13 cellular contexts compared by ENCODE assay signal in genomic region chr4:180641495-180641894, GRCh38.
"Had no signal": no experiment of that assay in that cellular context is flagged by ENCODE, and none has a peak within 500 bp of the region (broad histone marks: within the 10 kb centered on the region; RNA-seq: fewer than 3 reads in every experiment).

No MANE protein-coding gene starts in this region.

- H3K4me3 Mint-ChIP-seq: activated CD4-positive, alpha-beta memory T cell treated with anti-CD3 and anti-CD28 coated beads, Interleukin-2, amount 10 ng/mL, durations not matched to agents 7 days and 5 days; activated naive CD4-positive, alpha-beta T cell treated with anti-CD3 and anti-CD28 coated beads, Interleukin-2, amount 50 U/mL, for 24 hours; activated T-cell treated with anti-CD3 and anti-CD28 coated beads, Interleukin-2, amount 50 U/mL, for 24 hours; naive B cell; neural progenitor cell had no signal

- H3K4me1 Mint-ChIP-seq: activated CD4-positive, alpha-beta memory T cell treated with anti-CD3 and anti-CD28 coated beads, Interleukin-2, amount 10 ng/mL, durations not matched to agents 7 days and 5 days; activated naive CD4-positive, alpha-beta T cell treated with anti-CD3 and anti-CD28 coated beads, Interleukin-2, amount 50 U/mL, for 24 hours; naive B cell had no signal

- H3K9me3 Mint-ChIP-seq: activated CD4-positive, alpha-beta memory T cell treated with anti-CD3 and anti-CD28 coated beads, Interleukin-2, amount 10 ng/mL, durations not matched to agents 7 days and 5 days; activated naive CD4-positive, alpha-beta T cell treated with anti-CD3 and anti-CD28 coated beads, Interleukin-2, amount 50 U/mL, for 24 hours; activated T-cell treated with anti-CD3 and anti-CD28 coated beads, Interleukin-2, amount 50 U/mL, for 24 hours; neural progenitor cell had no signal

- DNase-seq: activated CD4-positive, alpha-beta memory T cell treated with anti-CD3 and anti-CD28 coated beads, Interleukin-2, amount 10 ng/mL, durations not matched to agents 7 days and 5 days; activated effector memory CD4-positive, alpha-beta T cell treated with Interleukin-2 at 50 U/mL for 16 hours; activated T-cell treated with anti-CD3 and anti-CD28 coated beads, Interleukin-2, amount 50 U/mL, for 24 hours; islet precursor cell; naive B cell; ovary; stimulated activated CD4-positive, alpha-beta T cell treated with anti-CD3 and anti-CD28 coated beads, Interleukin-12 subunit alpha, Interleukin-12 subunit beta, amount 100 ng/mL, for 4 hours; stimulated activated CD4-positive, alpha-beta T cell treated with anti-CD3 and anti-CD28 coated beads, Interleukin-2, amount 100 ng/mL, for 24 hours had no signal

- H3K4me1 ChIP-seq: esophagus muscularis mucosa had no signal

- FAIRE-seq: colon had no signal

- H3K36me3 Mint-ChIP-seq: activated naive CD4-positive, alpha-beta T cell treated with anti-CD3 and anti-CD28 coated beads, Interleukin-2, amount 50 U/mL, for 24 hours; naive B cell; neural progenitor cell had no signal

- H3K27me3 ChIP-seq: esophagus muscularis mucosa, neural progenitor cell, ovary had no signal

- H3K4me3 ChIP-seq: esophagus muscularis mucosa, neural progenitor cell, ovary had no signal

- ATAC-seq: left lobe of liver had no signal

- H3K27ac ChIP-seq: esophagus muscularis mucosa, neural progenitor cell, ovary had no signal

- H3K36me3 ChIP-seq: esophagus muscularis mucosa, neural progenitor cell, ovary had no signal

- H2AFZ ChIP-seq: neural progenitor cell had no signal

- H3K9ac ChIP-seq: neural progenitor cell had no signal

- H3K27me3 Mint-ChIP-seq: activated CD4-positive, alpha-beta memory T cell treated with anti-CD3 and anti-CD28 coated beads, Interleukin-2, amount 10 ng/mL, durations not matched to agents 7 days and 5 days; activated naive CD4-positive, alpha-beta T cell treated with anti-CD3 and anti-CD28 coated beads, Interleukin-2, amount 50 U/mL, for 24 hours; activated T-cell treated with anti-CD3 and anti-CD28 coated beads, Interleukin-2, amount 50 U/mL, for 24 hours; naive B cell had no signal

- H3K27ac Mint-ChIP-seq: activated CD4-positive, alpha-beta memory T cell treated with anti-CD3 and anti-CD28 coated beads, Interleukin-2, amount 10 ng/mL, durations not matched to agents 7 days and 5 days; activated naive CD4-positive, alpha-beta T cell treated with anti-CD3 and anti-CD28 coated beads, Interleukin-2, amount 50 U/mL, for 24 hours; activated T-cell treated with anti-CD3 and anti-CD28 coated beads, Interleukin-2, amount 50 U/mL, for 24 hours; naive B cell; neural progenitor cell had no signal

- H3K9me3 ChIP-seq: esophagus muscularis mucosa, ovary had no signal

- H3K4me2 ChIP-seq: neural progenitor cell had no signal
